ENCODE assay signal across 8 cellular contexts in the genomic region with DNA sequence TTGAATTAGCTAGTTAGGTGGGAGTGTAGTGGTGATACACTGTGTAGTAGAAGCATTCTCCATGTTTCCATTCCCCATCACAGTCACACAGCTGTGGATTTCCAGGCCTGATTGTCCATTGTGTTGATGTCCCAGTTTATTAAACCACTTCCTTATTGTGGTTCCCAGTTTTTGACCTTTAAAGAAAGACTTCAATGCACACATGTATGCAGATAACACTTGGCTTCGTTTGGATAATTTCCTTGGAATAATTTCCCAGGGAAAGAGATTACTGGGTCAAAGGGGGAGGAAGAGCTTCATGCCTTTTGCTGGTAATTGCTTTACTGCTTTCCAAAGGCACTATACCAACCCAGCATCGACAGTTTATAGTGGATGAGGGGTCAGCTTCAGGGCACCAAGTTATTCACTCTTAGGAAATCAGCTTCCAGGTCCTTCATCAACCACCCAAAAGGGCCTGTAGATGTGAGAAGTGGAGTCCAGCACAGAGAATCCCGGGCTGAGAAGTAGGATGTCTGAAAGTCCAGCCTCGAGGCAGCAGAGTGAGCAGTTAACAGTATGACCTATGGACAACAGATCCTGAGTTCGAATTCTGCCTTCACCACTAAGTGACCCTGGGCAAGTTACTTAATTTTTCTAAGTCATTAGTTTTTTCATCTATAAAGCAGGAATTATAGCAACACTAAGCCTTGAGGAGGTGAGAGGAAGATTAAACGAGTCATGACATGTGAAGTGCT. TPM values are rescaled to one million over a fixed set of nuclear protein-coding genes. Genes with fewer than 3 reads are reported as not detected.
DNase-seq lines count a peak whose midpoint lies in the region; ATAC-seq and TF ChIP-seq lines count a peak whose summit lies in the region.

No MANE protein-coding gene starts in this region.

- POLR2A ChIA-PET in activated B cell treated with CpG ODN at 0.5 μM for 24 hours (lab: Charles Lee), result interaction anchor here (0.5 to 40.7 kb wide), 27 partner anchors 9 to 1133 kb away, joined by 3 to 1450 read pairs (median 5); a partner anchor contains a TSS

- H3K9me3 Mint-ChIP-seq in activated B cell treated with CpG ODN at 0.5 μM for 24 hours, result no peaks in the 10 kb centered on the region

- H3K4me3 Mint-ChIP-seq in activated B cell treated with CpG ODN at 0.5 μM for 24 hours, result peak overlapping the region; percentile 42

- peaks cover 74% of the 10 kb centered on the region for H3K4me1 Mint-ChIP-seq in activated B cell treated with CpG ODN at 0.5 μM for 24 hours

- no peak overlapping the region for H3K27ac ChIP-seq in caudate nucleus (ENCODE audit: low read depth, low read length)

- ATAC-seq in activated B cell treated with CpG ODN at 0.5 μM for 24 hours (ENCODE audit: low read depth) (no peak), sciatic nerve (peak; percentile 5), GM21367 (IDR thresholded peaks at IDR 0.05; ENCODE audit: unreplicated experiment) (no peak)

- no peak for TF ChIP-seq CTCF in activated B cell treated with CpG ODN at 0.5 μM for 24 hours (IDR thresholded peaks at IDR 0.05)

- DNase-seq in ELR (ENCODE audit: low read depth) (peak; percentile 36), activated B cell treated with CpG ODN at 0.5 μM for 24 hours (no peak), glomerular endothelial cell (ENCODE audit: extremely low read depth, low read depth, low spot score) (peak; percentile 63), sciatic nerve (ENCODE audit: low spot score) (peak; percentile 18), caudate nucleus (lab: John Stamatoyannopoulos, UW) (no peak), NCI-H187 treated with DMSO at 0.1 percent for 48 hours (lab: John Stamatoyannopoulos, UW) (no peak)
- DNase-seq in activated CD4-positive, alpha-beta T cell treated with anti-CD3 and anti-CD28 coated beads for 1 hour, result no peak

- CTCF ChIA-PET in activated B cell treated with CpG ODN at 0.5 μM for 24 hours (lab: Charles Lee), result interaction anchor here (0.6 to 6.8 kb wide), 39 partner anchors 10 to 1156 kb away, joined by 3 to 112 read pairs (median 7); a partner anchor contains a TSS

- H3K27ac Mint-ChIP-seq in activated B cell treated with CpG ODN at 0.5 μM for 24 hours, result peak overlapping the region; percentile 93

- no peaks in the 10 kb centered on the region for H3K27me3 Mint-ChIP-seq in activated B cell treated with CpG ODN at 0.5 μM for 24 hours

- intact Hi-C loops in activated B cell treated with CpG ODN at 0.5 μM for 24 hours (cut with micrococcal nuclease), result loop anchor here (1.0 to 5.0 kb wide), 11 partner anchors 28 to 1115 kb away; a partner anchor contains a TSS
- intact Hi-C loops in sciatic nerve (cut with DNase I), result loop anchor here (5.0 kb wide), 1 partner anchor 90 kb away; a partner anchor contains a TSS

- no peaks in the 10 kb centered on the region for H3K36me3 Mint-ChIP-seq in activated B cell treated with CpG ODN at 0.5 μM for 24 hours (ENCODE audit: low read depth)

RNA-seq across cellular contexts. Expression of a gene that starts 31.3 kb away (rescaled TPM):
- total RNA-seq in activated B cell treated with CpG ODN at 0.5 μM for 24 hours, result 0.18 TPM in 1 of 2 replicates, not detected in the other
- total RNA-seq in glomerular endothelial cell, result not detected in 2 replicates
- 0.36 TPM for total RNA-seq in sciatic nerve

RNA-seq across cellular contexts. Expression of a gene that starts 32.6 kb away (rescaled TPM):
- total RNA-seq in activated B cell treated with CpG ODN at 0.5 μM for 24 hours (572 and 573 TPM in 2 replicates), glomerular endothelial cell (0.05 TPM in 1 of 2 replicates, not detected in the other), sciatic nerve (1.4 TPM)

Comparison
In these comparisons a context has a peak if more than half of its experiments do, and no peak if none do; other contexts are left out.
1. DNase-seq: peak in ELR (single experiment), glomerular endothelial cell (single experiment) and sciatic nerve (single experiment); none in activated B cell treated with CpG ODN at 0.5 μM for 24 hours (single experiment), caudate nucleus (0 of 61), NCI-H187 treated with DMSO at 0.1 percent for 48 hours (single experiment) and activated CD4-positive, alpha-beta T cell treated with anti-CD3 and anti-CD28 coated beads for 1 hour (single experiment).
2. RNA of a gene that starts 32.6 kb away (total RNA-seq): 572 to 573 TPM in activated B cell treated with CpG ODN at 0.5 μM for 24 hours; 1.4 TPM in sciatic nerve (single experiment) and 0.05 TPM in glomerular endothelial cell; every median in the first group is over 100 times any median in the second.